ENCODE assay signal across 1 cellular context in genomic region chr22:32494971-32495370, GRCh38.
TF ChIP-seq lines count a peak whose summit lies in the region.

No MANE protein-coding gene starts in this region.

TF ChIP-seq in H1, 55 proteins besides CTCF, POLR2A, EP300 and RAD21:
- TF ChIP-seq SP4 (IDR thresholded peaks at IDR 0.05; ENCODE audit: low read length) (no peak), RBBP5 (IDR thresholded peaks at IDR 0.05; ENCODE audit: borderline replicate concordance, low read depth, low read length) (no peak), CHD2 (IDR thresholded peaks at IDR 0.05; ENCODE audit: low read length) (no peak), SUZ12 (IDR thresholded peaks at IDR 0.05; ENCODE audit: low read length) (no peak), BCL11A (IDR thresholded peaks at IDR 0.05; ENCODE audit: low read depth in 2 of 2, low read length in 2 of 2) (no peak), TEAD4 (IDR thresholded peaks at IDR 0.05; ENCODE audit: low read depth, low read length) (no peak), HDAC2 (IDR thresholded peaks at IDR 0.05; ENCODE audit: borderline replicate concordance in 1 of 2, low read depth in 2 of 2, low read length in 2 of 2) (no peak), CBX5 (IDR thresholded peaks at IDR 0.05; ENCODE audit: low read depth, low read length) (no peak), PHF8 (conservative IDR thresholded peaks at IDR 0.05; ENCODE audit: low read depth, low read length) (no peak), CEBPB (IDR thresholded peaks at IDR 0.05; ENCODE audit: low read depth, low read length) (no peak)
